Comparison of ENCODE assay signal across 8 cellular contexts in genomic region chr1:160070243-160071163, GRCh38. TPM values are rescaled to one million over a fixed set of nuclear protein-coding genes. Genes with fewer than 3 reads are reported as not detected.
DNase-seq lines count a peak whose midpoint lies in the region; ATAC-seq and TF ChIP-seq lines count a peak whose summit lies in the region.

No MANE protein-coding gene starts in this region.

- TF ChIP-seq CTCF in VCaP (conservative IDR thresholded peaks at IDR 0.05) (no peak), breast epithelium (IDR thresholded peaks at IDR 0.05) (no peak)

- H3K36me3 ChIP-seq in MG63 (no peaks in the 10 kb centered on the region), breast epithelium (no peaks in the 10 kb centered on the region), skeletal muscle satellite cell (ENCODE audit: insufficient read depth, low read length) (no peaks in the 10 kb centered on the region)

- peaks cover 4% of the 10 kb centered on the region for H3K27me3 ChIP-seq in MG63
- H3K27me3 ChIP-seq in breast epithelium: no peaks in the 10 kb centered on the region
- peaks cover 72% of the 10 kb centered on the region for H3K27me3 ChIP-seq in skeletal muscle satellite cell (ENCODE audit: control insufficient read depth, insufficient read depth, low read length)

- intact Hi-C loops in breast epithelium (cut with DNase I; ENCODE audit: low total_unique reads): no loop called here

- H3K4me1 ChIP-seq in breast epithelium (no peaks in the 10 kb centered on the region), skeletal muscle satellite cell (ENCODE audit: control insufficient read depth, insufficient read depth, low read length) (no peaks in the 10 kb centered on the region)

- H3K4me3 ChIP-seq in GM08714 (ENCODE audit: low read length) (peak overlapping the region; percentile 31; the same call in 1 of the 2 replicates), MG63 (peak overlapping the region; percentile 41), breast epithelium (peak overlapping the region; percentile 50 to 71 (median 56)), skeletal muscle satellite cell (ENCODE audit: low read length) (peak overlapping the region; percentile 77)

- H3K27ac ChIP-seq in VCaP (peak overlapping the region; percentile 37; the same call in 1 of the 2 replicates), breast epithelium (no peak overlapping the region)

- peak overlapping the region; percentile 95 for H3K4me2 ChIP-seq in skeletal muscle satellite cell (ENCODE audit: low read length)

- no peak for TF ChIP-seq POLR2A in breast epithelium (IDR thresholded peaks at IDR 0.05)

- ATAC-seq in HG03442 (IDR thresholded peaks at IDR 0.05; ENCODE audit: unreplicated experiment): no peak

- H3K9me3 ChIP-seq in MG63 (no peaks in the 10 kb centered on the region), breast epithelium (no peaks in the 10 kb centered on the region), skeletal muscle satellite cell (replicated peaks; ENCODE audit: low read length) (no peaks in the 10 kb centered on the region)

- H3K9ac ChIP-seq in skeletal muscle satellite cell (ENCODE audit: low read depth, low read length): peak overlapping the region; percentile 4

- DNase-seq in MG63: peak; percentile 73
- DNase-seq in breast epithelium (ENCODE audit: low spot score in 2 of 2): peak in 1 of 2 donors; percentile 45
- DNase-seq in iPS-NIHi11 (ENCODE audit: low spot score): peak; percentile 96
- DNase-seq in AML-193 (lab: John Stamatoyannopoulos, UW): no peak

RNA-seq across cellular contexts. Expression of gene KCNJ10, which starts 0.5 kb away (rescaled TPM):
- not detected in 2 replicates for total RNA-seq in MG63 (2014; rRNA removed; shearing (Covaris generic); ENCODE audit: low replicate concordance)
- total RNA-seq in breast epithelium: under 1 TPM in 1 of 3 donors, not detected in 2; 0.15 TPM
- not detected in 2 replicates for total RNA-seq in skeletal muscle satellite cell (2012; rRNA removed)

RNA-seq across cellular contexts. Expression of gene KCNJ9, which starts 10.8 kb away (rescaled TPM):
- total RNA-seq in MG63 (2014; rRNA removed; shearing (Covaris generic); ENCODE audit: low replicate concordance): not detected in 2 replicates
- total RNA-seq in breast epithelium: not detected
- total RNA-seq in skeletal muscle satellite cell (2012; rRNA removed): not detected in 2 replicates

RNA-seq across cellular contexts. Expression of gene IGSF8, which starts 27.9 kb away (rescaled TPM):
- total RNA-seq in MG63 (2014; rRNA removed; shearing (Covaris generic); ENCODE audit: low replicate concordance): 18.0 and 20.2 TPM in 2 replicates
- total RNA-seq in breast epithelium: 10 to 100 TPM; 21.0 to 35.7 (median 24.5) TPM
- 14.0 and 16.7 TPM in 2 replicates for total RNA-seq in skeletal muscle satellite cell (2012; rRNA removed)

RNA-seq across cellular contexts. Expression of gene PIGM, which starts 38.7 kb away (rescaled TPM):
- total RNA-seq in MG63 (2014; rRNA removed; shearing (Covaris generic); ENCODE audit: low replicate concordance): 4.1 and 4.6 TPM in 2 replicates
- 1 to 10 TPM; 4.9 to 8.2 (median 5.1) TPM for total RNA-seq in breast epithelium
- 5.1 and 5.5 TPM in 2 replicates for total RNA-seq in skeletal muscle satellite cell (2012; rRNA removed)

RNA-seq across cellular contexts. Expression of gene ATP1A2, which starts 45.1 kb away (rescaled TPM):
- total RNA-seq in MG63 (2014; rRNA removed; shearing (Covaris generic); ENCODE audit: low replicate concordance): not detected in 2 replicates
- total RNA-seq in breast epithelium: 100 to 1,000 TPM in 1 of 3 donors, 1 to 10 TPM in 2; 3.9 to 229 (median 6.4) TPM
- total RNA-seq in skeletal muscle satellite cell (2012; rRNA removed): 0.25 and 4.8 TPM in 2 replicates

Comparison
In these comparisons a context has a peak if more than half of its experiments do, and no peak if none do; other contexts are left out.
1. DNase-seq: peak in MG63 (single experiment) and iPS-NIHi11 (single experiment); none in AML-193 (0 of 2).
2. Peak in every context shown above with its lines, with median percentiles within 50 percentile points of each other: H3K4me3 ChIP-seq.